8 cellular contexts compared by ENCODE assay signal in genomic region chr6:27478141-27478705, GRCh38. TPM values are rescaled to one million over a fixed set of nuclear protein-coding genes. Genes with fewer than 3 reads are reported as not detected.
A peak's percentile ranks its signal among the peaks of the same experiment; 100 is the strongest.
DNase-seq lines count a peak whose midpoint lies in the region; ATAC-seq and TF ChIP-seq lines count a peak whose summit lies in the region.

No MANE protein-coding gene starts in this region.

- H3K4me1 ChIP-seq in thymus (ENCODE audit: control insufficient read depth, insufficient read depth, low read length): peaks cover 7% of the 10 kb centered on the region

- H3K36me3 Mint-ChIP-seq in WTC11: no peaks in the 10 kb centered on the region

- DNase-seq in AG04449 (ENCODE audit: low read depth, low spot score) (no peak), WTC11 (ENCODE audit: low spot score) (no peak), inferior parietal cortex (ENCODE audit: extremely low spot score) (peak; percentile 35), SHP77 (lab: John Stamatoyannopoulos, UW) (no peak)

- H3K36me3 ChIP-seq in thymus (ENCODE audit: control insufficient read depth, insufficient read depth): no peaks in the 10 kb centered on the region

- no peaks in the 10 kb centered on the region for H3K27me3 ChIP-seq in thymus (ENCODE audit: control insufficient read depth, insufficient read depth)

- POLR2A ChIA-PET in AG04449 (lab: Yijun Ruan, JAX) (interaction anchor here (1.0 kb wide), 1 partner anchor 331 kb away, joined by 4 read pairs; a partner anchor contains a TSS), WTC11 (lab: Charles Lee) (interaction anchor here (1.1 kb wide), 2 partner anchors 17 to 338 kb away, joined by 3 to 4 read pairs; no protein-coding TSS in a partner anchor)

- H3K9me3 Mint-ChIP-seq in WTC11: no peaks in the 10 kb centered on the region

- H3K4me3 Mint-ChIP-seq in WTC11: no peak overlapping the region

- CTCF ChIA-PET in AG04449 (lab: Yijun Ruan, JAX) (interaction anchor here (1.1 to 2.1 kb wide), 4 partner anchors 40 to 417 kb away, joined by 3 to 7 read pairs (median 4); no protein-coding TSS in a partner anchor), WTC11 (lab: Charles Lee) (interaction anchor here (1.1 to 1.2 kb wide), 4 partner anchors 75 to 294 kb away, joined by 3 to 4 read pairs (median 3); no protein-coding TSS in a partner anchor)

- H3K4me3 ChIP-seq in AG04449 (ENCODE audit: low read depth, low read length) (peak overlapping the region; percentile 81), thymus (ENCODE audit: low read length) (peak overlapping the region; percentile 89)

- H3K27me3 Mint-ChIP-seq in WTC11 (ENCODE audit: low read depth): peaks cover 3% of the 10 kb centered on the region; the same call in 1 of the 2 replicates

- WGBS in thymus: 26% methylated on average over 12 of the region's 12 CpGs

- ATAC-seq in GM19324 (IDR thresholded peaks at IDR 0.05; ENCODE audit: low FRiP score, unreplicated experiment): peak; percentile 30
- ATAC-seq in HG03280 (IDR thresholded peaks at IDR 0.05; ENCODE audit: unreplicated experiment): peak; percentile 6
- ATAC-seq in WTC11: peak; percentile 43
- ATAC-seq in GM18873 (IDR thresholded peaks at IDR 0.05; ENCODE audit: low FRiP score, unreplicated experiment): no peak

- no peak for TF ChIP-seq CTCF in AG04449 (IDR thresholded peaks at IDR 0.05; ENCODE audit: insufficient read depth, low read length, missing control alignments)
- no peak for TF ChIP-seq CTCF in WTC11 (IDR thresholded peaks at IDR 0.05)

- peak overlapping the region; percentile 99 for H3K27ac ChIP-seq in thymus (ENCODE audit: low read depth)

- no peak overlapping the region for H3K27ac Mint-ChIP-seq in WTC11

- H3K4me1 Mint-ChIP-seq in WTC11: peaks cover 19% of the 10 kb centered on the region

- no peaks in the 10 kb centered on the region for H3K9me3 ChIP-seq in thymus (ENCODE audit: control insufficient read depth)

TF ChIP-seq in WTC11, 78 proteins besides CTCF, POLR2A, EP300 and RAD21:
- no peak for TF ChIP-seq ESRRA (CRISPR knock-in tag; IDR thresholded peaks at IDR 0.05; ENCODE audit: borderline replicate concordance)
- TF ChIP-seq PRRX2 (CRISPR knock-in tag; IDR thresholded peaks at IDR 0.05): no peak
- TF ChIP-seq SP1 (CRISPR knock-in tag; conservative IDR thresholded peaks at IDR 0.05): no peak
- no peak for TF ChIP-seq GABPB1 (CRISPR knock-in tag; IDR thresholded peaks at IDR 0.05)
- TF ChIP-seq E2F5 (CRISPR knock-in tag; IDR thresholded peaks at IDR 0.05): no peak
- TF ChIP-seq USF1 (CRISPR knock-in tag; IDR thresholded peaks at IDR 0.05): no peak
- no peak for TF ChIP-seq ATF1 (CRISPR knock-in tag; IDR thresholded peaks at IDR 0.05)
- no peak for TF ChIP-seq TP53 (CRISPR knock-in tag; IDR thresholded peaks at IDR 0.05)
- TF ChIP-seq, protein P1, sequence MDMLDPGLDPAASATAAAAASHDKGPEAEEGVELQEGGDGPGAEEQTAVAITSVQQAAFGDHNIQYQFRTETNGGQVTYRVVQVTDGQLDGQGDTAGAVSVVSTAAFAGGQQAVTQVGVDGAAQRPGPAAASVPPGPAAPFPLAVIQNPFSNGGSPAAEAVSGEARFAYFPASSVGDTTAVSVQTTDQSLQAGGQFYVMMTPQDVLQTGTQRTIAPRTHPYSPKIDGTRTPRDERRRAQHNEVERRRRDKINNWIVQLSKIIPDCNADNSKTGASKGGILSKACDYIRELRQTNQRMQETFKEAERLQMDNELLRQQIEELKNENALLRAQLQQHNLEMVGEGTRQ (CRISPR knock-in tag; IDR thresholded peaks at IDR 0.05): no peak
- TF ChIP-seq, protein P2, sequence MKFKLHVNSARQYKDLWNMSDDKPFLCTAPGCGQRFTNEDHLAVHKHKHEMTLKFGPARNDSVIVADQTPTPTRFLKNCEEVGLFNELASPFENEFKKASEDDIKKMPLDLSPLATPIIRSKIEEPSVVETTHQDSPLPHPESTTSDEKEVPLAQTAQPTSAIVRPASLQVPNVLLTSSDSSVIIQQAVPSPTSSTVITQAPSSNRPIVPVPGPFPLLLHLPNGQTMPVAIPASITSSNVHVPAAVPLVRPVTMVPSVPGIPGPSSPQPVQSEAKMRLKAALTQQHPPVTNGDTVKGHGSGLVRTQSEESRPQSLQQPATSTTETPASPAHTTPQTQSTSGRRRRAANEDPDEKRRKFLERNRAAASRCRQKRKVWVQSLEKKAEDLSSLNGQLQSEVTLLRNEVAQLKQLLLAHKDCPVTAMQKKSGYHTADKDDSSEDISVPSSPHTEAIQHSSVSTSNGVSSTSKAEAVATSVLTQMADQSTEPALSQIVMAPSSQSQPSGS (CRISPR knock-in tag; IDR thresholded peaks at IDR 0.05; ENCODE audit: borderline replicate concordance, low read depth): no peak
- TF ChIP-seq CDX4 (CRISPR knock-in tag; IDR thresholded peaks at IDR 0.05; ENCODE audit: borderline replicate concordance): no peak

RNA-seq across cellular contexts. Expression of gene ZNF184, which starts 5.3 kb away (rescaled TPM):
- 6.7 to 7.1 TPM (median 7.0 TPM) in 3 replicates for total RNA-seq in WTC11 (2021)
- 6.8 TPM for polyA plus RNA-seq in thymus
